Comparison of ENCODE assay signal across 1 cellular context in the genomic region with DNA sequence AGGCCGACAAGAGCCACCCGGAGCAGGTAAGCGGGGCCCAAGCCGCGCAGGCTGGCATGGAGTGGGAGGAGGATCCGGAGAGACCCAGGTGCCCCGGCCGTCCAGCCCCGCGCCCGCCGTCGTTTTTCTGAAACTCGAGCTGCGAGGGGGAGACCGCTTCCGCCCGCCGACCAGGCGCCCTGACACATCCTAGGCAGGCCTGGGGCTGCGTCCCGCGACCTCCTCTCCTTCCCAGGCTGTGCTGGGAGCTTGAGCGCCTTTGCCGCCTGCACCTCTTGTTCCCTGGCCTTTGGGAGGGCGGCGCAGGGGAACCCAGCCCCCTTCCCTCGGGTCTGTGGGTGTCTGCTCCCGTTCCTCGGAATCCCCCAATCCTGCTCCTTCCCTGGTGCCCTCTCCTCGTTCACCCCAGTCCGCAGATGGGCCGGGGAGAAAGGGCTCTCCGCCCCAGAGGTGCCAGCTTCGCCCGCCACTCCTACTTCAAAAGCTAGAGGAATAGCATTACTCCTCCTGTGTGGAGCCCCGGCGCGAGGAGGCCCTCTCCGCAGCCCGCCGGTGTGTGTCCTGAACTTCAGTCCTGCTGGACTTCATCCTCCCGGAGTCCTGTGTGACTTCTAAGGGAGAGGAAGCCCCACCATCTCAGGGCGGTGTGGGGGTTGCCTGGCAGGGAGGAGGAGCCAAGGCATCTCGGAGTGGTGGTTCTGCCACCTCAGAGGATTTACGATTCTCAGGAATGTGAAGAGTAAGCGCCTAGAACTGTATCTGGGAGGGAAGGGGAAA.
TF ChIP-seq lines count a peak whose summit lies in the region.

No MANE protein-coding gene starts in this region.

TF ChIP-seq in HepG2, 621 proteins besides CTCF, POLR2A, EP300 and RAD21 (continued from another document):
- TF ChIP-seq, protein P1, sequence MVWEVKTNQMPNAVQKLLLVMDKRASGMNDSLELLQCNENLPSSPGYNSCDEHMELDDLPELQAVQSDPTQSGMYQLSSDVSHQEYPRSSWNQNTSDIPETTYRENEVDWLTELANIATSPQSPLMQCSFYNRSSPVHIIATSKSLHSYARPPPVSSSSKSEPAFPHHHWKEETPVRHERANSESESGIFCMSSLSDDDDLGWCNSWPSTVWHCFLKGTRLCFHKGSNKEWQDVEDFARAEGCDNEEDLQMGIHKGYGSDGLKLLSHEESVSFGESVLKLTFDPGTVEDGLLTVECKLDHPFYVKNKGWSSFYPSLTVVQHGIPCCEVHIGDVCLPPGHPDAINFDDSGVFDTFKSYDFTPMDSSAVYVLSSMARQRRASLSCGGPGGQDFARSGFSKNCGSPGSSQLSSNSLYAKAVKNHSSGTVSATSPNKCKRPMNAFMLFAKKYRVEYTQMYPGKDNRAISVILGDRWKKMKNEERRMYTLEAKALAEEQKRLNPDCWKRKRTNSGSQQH (CRISPR knock-in tag; IDR thresholded peaks at IDR 0.05; ENCODE audit: low read depth), result no peak
- TF ChIP-seq MEF2D (CRISPR knock-in tag; IDR thresholded peaks at IDR 0.05), result no peak
- TF ChIP-seq PHF21A (CRISPR knock-in tag; IDR thresholded peaks at IDR 0.05), result no peak
